7 cellular contexts compared by ENCODE assay signal in genomic region chr13:32175943-32176342, GRCh38.
"Had no signal": no experiment of that assay in that cellular context is flagged by ENCODE, and none has a peak within 500 bp of the region (broad histone marks: within the 10 kb centered on the region; RNA-seq: fewer than 3 reads in every experiment).

No MANE protein-coding gene starts in this region.

- ATAC-seq: GM23338, HCT116 had no signal

- DNase-seq: H7, HFFc6 had no signal

- H3K36me3 ChIP-seq: HAP-1 had no signal

- FAIRE-seq: HTR-8/SVneo had no signal

- H3K4me1 ChIP-seq: HAP-1 had no signal

- H3K4me2 ChIP-seq: GM23338 had no signal

- H3K27ac ChIP-seq: HL-60 had no signal

- H3K9me3 ChIP-seq: HAP-1 had no signal

- H2AFZ ChIP-seq: GM23338 had no signal

- H3K4me3 ChIP-seq: GM23338, HAP-1 had no signal
